ENCODE assay signal across 1 cellular context in the genomic region with DNA sequence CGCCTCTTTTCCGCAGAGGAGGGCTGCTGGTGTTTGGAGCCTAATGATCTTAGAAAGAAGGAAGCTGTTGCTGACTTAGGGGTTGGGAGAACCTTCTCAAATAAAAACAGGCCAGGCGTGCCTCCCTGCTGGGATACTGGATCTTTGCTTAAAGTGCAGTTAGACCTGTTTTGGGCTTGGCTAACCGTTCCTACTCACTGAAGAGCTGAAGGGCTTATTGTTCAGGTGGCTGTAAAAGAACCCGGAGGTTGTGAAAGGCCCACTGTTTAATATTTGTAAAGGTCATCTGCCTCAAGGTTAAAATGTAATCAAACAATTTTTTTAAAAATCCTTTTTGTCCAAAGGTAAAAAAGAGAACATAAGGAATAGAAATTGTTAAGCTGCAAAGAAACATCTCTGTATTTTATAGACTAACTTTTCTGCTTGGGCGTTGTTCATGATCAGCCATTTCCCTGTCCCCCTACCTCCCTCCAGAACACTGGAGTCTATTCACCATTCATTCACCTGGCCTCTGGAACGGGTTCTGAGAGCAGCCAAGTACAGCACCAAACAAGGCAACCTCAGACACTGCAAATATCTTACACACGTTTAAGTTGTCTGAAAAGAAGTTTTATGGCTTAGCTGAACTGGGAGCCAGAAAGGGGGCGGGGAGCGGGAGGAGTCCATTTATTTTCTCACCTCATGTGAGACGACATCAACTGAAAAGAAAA.
A peak's percentile ranks its signal among the peaks of the same experiment; 100 is the strongest.
TF ChIP-seq lines count a peak whose summit lies in the region.

No MANE protein-coding gene starts in this region.

TF ChIP-seq in HepG2, 621 proteins besides CTCF, POLR2A, EP300 and RAD21 (continued from another document and continues in another):
- TF ChIP-seq KDM5B (CRISPR knock-in tag; IDR thresholded peaks at IDR 0.05; ENCODE audit: borderline replicate concordance), result no peak
- TF ChIP-seq, protein P1, sequence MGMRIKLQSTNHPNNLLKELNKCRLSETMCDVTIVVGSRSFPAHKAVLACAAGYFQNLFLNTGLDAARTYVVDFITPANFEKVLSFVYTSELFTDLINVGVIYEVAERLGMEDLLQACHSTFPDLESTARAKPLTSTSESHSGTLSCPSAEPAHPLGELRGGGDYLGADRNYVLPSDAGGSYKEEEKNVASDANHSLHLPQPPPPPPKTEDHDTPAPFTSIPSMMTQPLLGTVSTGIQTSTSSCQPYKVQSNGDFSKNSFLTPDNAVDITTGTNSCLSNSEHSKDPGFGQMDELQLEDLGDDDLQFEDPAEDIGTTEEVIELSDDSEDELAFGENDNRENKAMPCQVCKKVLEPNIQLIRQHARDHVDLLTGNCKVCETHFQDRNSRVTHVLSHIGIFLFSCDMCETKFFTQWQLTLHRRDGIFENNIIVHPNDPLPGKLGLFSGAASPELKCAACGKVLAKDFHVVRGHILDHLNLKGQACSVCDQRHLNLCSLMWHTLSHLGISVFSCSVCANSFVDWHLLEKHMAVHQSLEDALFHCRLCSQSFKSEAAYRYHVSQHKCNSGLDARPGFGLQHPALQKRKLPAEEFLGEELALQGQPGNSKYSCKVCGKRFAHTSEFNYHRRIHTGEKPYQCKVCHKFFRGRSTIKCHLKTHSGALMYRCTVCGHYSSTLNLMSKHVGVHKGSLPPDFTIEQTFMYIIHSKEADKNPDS (CRISPR knock-in tag; IDR thresholded peaks at IDR 0.05), result no peak
- no peak for TF ChIP-seq ZNF629 (CRISPR knock-in tag; conservative IDR thresholded peaks at IDR 0.05)
- TF ChIP-seq ZNF292 (CRISPR knock-in tag; IDR thresholded peaks at IDR 0.05; ENCODE audit: borderline replicate concordance, low read depth), result peak; percentile 43; the same call in 1 of the 2 replicates
- no peak for TF ChIP-seq MEF2D (CRISPR knock-in tag; IDR thresholded peaks at IDR 0.05)
- TF ChIP-seq JDP2 (CRISPR knock-in tag; IDR thresholded peaks at IDR 0.05; ENCODE audit: borderline replicate concordance), result no peak
- TF ChIP-seq ZNF343 (CRISPR knock-in tag; IDR thresholded peaks at IDR 0.05), result no peak
- TF ChIP-seq ATAD3A (CRISPR knock-in tag; IDR thresholded peaks at IDR 0.05), result no peak
- no peak for TF ChIP-seq SNAPC2 (CRISPR knock-in tag; IDR thresholded peaks at IDR 0.05)
- TF ChIP-seq HNF1B (CRISPR knock-in tag; IDR thresholded peaks at IDR 0.05), result no peak
- TF ChIP-seq SNRNP70 (IDR thresholded peaks at IDR 0.05; ENCODE audit: low read depth, low read length), result no peak
- TF ChIP-seq ZNF761 (CRISPR knock-in tag; conservative IDR thresholded peaks at IDR 0.05), result no peak
- no peak for TF ChIP-seq ZFAT (CRISPR knock-in tag; conservative IDR thresholded peaks at IDR 0.05)
- TF ChIP-seq, protein P2, sequence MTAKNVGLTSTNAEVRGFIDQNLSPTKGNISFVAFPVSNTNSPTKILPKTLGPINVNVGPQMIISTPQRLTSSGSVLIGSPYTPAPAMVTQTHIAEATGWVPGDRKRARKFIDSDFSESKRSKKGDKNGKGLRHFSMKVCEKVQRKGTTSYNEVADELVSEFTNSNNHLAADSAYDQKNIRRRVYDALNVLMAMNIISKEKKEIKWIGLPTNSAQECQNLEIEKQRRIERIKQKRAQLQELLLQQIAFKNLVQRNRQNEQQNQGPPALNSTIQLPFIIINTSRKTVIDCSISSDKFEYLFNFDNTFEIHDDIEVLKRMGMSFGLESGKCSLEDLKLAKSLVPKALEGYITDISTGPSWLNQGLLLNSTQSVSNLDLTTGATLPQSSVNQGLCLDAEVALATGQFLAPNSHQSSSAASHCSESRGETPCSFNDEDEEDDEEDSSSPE (CRISPR knock-in tag; IDR thresholded peaks at IDR 0.05), result no peak
- TF ChIP-seq, protein P3, sequence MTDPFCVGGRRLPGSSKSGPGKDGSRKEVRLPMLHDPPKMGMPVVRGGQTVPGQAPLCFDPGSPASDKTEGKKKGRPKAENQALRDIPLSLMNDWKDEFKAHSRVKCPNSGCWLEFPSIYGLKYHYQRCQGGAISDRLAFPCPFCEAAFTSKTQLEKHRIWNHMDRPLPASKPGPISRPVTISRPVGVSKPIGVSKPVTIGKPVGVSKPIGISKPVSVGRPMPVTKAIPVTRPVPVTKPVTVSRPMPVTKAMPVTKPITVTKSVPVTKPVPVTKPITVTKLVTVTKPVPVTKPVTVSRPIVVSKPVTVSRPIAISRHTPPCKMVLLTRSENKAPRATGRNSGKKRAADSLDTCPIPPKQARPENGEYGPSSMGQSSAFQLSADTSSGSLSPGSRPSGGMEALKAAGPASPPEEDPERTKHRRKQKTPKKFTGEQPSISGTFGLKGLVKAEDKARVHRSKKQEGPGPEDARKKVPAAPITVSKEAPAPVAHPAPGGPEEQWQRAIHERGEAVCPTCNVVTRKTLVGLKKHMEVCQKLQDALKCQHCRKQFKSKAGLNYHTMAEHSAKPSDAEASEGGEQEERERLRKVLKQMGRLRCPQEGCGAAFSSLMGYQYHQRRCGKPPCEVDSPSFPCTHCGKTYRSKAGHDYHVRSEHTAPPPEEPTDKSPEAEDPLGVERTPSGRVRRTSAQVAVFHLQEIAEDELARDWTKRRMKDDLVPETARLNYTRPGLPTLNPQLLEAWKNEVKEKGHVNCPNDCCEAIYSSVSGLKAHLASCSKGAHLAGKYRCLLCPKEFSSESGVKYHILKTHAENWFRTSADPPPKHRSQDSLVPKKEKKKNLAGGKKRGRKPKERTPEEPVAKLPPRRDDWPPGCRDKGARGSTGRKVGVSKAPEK (CRISPR knock-in tag; IDR thresholded peaks at IDR 0.05; ENCODE audit: borderline replicate concordance), result no peak
- no peak for TF ChIP-seq JUNB (CRISPR knock-in tag; IDR thresholded peaks at IDR 0.05; ENCODE audit: borderline replicate concordance)
- TF ChIP-seq, protein P4, sequence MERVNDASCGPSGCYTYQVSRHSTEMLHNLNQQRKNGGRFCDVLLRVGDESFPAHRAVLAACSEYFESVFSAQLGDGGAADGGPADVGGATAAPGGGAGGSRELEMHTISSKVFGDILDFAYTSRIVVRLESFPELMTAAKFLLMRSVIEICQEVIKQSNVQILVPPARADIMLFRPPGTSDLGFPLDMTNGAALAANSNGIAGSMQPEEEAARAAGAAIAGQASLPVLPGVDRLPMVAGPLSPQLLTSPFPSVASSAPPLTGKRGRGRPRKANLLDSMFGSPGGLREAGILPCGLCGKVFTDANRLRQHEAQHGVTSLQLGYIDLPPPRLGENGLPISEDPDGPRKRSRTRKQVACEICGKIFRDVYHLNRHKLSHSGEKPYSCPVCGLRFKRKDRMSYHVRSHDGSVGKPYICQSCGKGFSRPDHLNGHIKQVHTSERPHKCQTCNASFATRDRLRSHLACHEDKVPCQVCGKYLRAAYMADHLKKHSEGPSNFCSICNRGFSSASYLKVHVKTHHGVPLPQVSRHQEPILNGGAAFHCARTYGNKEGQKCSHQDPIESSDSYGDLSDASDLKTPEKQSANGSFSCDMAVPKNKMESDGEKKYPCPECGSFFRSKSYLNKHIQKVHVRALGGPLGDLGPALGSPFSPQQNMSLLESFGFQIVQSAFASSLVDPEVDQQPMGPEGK (CRISPR knock-in tag; IDR thresholded peaks at IDR 0.05), result no peak; the same call in none of the 2 replicates
- TF ChIP-seq PHF5A (CRISPR knock-in tag; IDR thresholded peaks at IDR 0.05; ENCODE audit: low read depth, unreplicated experiment), result no peak
- TF ChIP-seq ZNF772 (CRISPR knock-in tag; IDR thresholded peaks at IDR 0.05), result no peak
- no peak for TF ChIP-seq CHD4 (IDR thresholded peaks at IDR 0.05; ENCODE audit: borderline replicate concordance, low read length)
- TF ChIP-seq KLF6 (CRISPR knock-in tag; IDR thresholded peaks at IDR 0.05), result no peak
- no peak for TF ChIP-seq PRPF4 (IDR thresholded peaks at IDR 0.05; ENCODE audit: low read depth, low read length, poor library complexity, severe bottlenecking)
- no peak for TF ChIP-seq ZNF414 (CRISPR knock-in tag; IDR thresholded peaks at IDR 0.05)
- TF ChIP-seq, protein P5, sequence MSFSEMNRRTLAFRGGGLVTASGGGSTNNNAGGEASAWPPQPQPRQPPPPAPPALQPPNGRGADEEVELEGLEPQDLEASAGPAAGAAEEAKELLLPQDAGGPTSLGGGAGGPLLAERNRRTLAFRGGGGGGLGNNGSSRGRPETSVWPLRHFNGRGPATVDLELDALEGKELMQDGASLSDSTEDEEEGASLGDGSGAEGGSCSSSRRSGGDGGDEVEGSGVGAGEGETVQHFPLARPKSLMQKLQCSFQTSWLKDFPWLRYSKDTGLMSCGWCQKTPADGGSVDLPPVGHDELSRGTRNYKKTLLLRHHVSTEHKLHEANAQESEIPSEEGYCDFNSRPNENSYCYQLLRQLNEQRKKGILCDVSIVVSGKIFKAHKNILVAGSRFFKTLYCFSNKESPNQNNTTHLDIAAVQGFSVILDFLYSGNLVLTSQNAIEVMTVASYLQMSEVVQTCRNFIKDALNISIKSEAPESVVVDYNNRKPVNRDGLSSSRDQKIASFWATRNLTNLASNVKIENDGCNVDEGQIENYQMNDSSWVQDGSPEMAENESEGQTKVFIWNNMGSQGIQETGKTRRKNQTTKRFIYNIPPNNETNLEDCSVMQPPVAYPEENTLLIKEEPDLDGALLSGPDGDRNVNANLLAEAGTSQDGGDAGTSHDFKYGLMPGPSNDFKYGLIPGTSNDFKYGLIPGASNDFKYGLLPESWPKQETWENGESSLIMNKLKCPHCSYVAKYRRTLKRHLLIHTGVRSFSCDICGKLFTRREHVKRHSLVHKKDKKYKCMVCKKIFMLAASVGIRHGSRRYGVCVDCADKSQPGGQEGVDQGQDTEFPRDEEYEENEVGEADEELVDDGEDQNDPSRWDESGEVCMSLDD (CRISPR knock-in tag; IDR thresholded peaks at IDR 0.05; ENCODE audit: borderline replicate concordance), result peak; percentile 65; the same call in 1 of the 2 replicates
- no peak for TF ChIP-seq ZNF251 (CRISPR knock-in tag; IDR thresholded peaks at IDR 0.05)
- TF ChIP-seq KDM6A (CRISPR knock-in tag; IDR thresholded peaks at IDR 0.05; ENCODE audit: low read depth), result peak; percentile 6; the same call in 1 of the 2 replicates
- TF ChIP-seq EED (CRISPR knock-in tag; IDR thresholded peaks at IDR 0.05), result no peak
- TF ChIP-seq, protein P6, sequence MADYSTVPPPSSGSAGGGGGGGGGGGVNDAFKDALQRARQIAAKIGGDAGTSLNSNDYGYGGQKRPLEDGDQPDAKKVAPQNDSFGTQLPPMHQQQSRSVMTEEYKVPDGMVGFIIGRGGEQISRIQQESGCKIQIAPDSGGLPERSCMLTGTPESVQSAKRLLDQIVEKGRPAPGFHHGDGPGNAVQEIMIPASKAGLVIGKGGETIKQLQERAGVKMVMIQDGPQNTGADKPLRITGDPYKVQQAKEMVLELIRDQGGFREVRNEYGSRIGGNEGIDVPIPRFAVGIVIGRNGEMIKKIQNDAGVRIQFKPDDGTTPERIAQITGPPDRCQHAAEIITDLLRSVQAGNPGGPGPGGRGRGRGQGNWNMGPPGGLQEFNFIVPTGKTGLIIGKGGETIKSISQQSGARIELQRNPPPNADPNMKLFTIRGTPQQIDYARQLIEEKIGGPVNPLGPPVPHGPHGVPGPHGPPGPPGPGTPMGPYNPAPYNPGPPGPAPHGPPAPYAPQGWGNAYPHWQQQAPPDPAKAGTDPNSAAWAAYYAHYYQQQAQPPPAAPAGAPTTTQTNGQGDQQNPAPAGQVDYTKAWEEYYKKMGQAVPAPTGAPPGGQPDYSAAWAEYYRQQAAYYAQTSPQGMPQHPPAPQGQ (CRISPR knock-in tag; IDR thresholded peaks at IDR 0.05; ENCODE audit: borderline replicate concordance), result no peak
- no peak for TF ChIP-seq NFKBIZ (CRISPR knock-in tag; IDR thresholded peaks at IDR 0.05)
- TF ChIP-seq THYN1 (CRISPR knock-in tag; IDR thresholded peaks at IDR 0.05; ENCODE audit: borderline replicate concordance, low read depth), result no peak
- no peak for TF ChIP-seq ZFP82 (CRISPR knock-in tag; IDR thresholded peaks at IDR 0.05; ENCODE audit: borderline replicate concordance)
- TF ChIP-seq FIP1L1 (IDR thresholded peaks at IDR 0.05; ENCODE audit: borderline replicate concordance, insufficient read depth, low read depth, low read length), result no peak
- TF ChIP-seq SIX4 (CRISPR knock-in tag; IDR thresholded peaks at IDR 0.05), result no peak
- TF ChIP-seq MAF1 (CRISPR knock-in tag; IDR thresholded peaks at IDR 0.05; ENCODE audit: borderline replicate concordance), result no peak
- TF ChIP-seq ZNF558 (CRISPR knock-in tag; IDR thresholded peaks at IDR 0.05; ENCODE audit: borderline replicate concordance), result no peak
- TF ChIP-seq ZKSCAN8 (CRISPR knock-in tag; IDR thresholded peaks at IDR 0.05; ENCODE audit: borderline replicate concordance), result peak; percentile 46; the same call in 1 of the 2 replicates
- TF ChIP-seq, protein P7, sequence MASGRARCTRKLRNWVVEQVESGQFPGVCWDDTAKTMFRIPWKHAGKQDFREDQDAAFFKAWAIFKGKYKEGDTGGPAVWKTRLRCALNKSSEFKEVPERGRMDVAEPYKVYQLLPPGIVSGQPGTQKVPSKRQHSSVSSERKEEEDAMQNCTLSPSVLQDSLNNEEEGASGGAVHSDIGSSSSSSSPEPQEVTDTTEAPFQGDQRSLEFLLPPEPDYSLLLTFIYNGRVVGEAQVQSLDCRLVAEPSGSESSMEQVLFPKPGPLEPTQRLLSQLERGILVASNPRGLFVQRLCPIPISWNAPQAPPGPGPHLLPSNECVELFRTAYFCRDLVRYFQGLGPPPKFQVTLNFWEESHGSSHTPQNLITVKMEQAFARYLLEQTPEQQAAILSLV (CRISPR knock-in tag; IDR thresholded peaks at IDR 0.05; ENCODE audit: borderline replicate concordance), result no peak
- no peak for TF ChIP-seq NFKB2 (CRISPR knock-in tag; IDR thresholded peaks at IDR 0.05; ENCODE audit: borderline replicate concordance)
- no peak for TF ChIP-seq PHF8 (CRISPR knock-in tag; IDR thresholded peaks at IDR 0.05)
- no peak for TF ChIP-seq SAFB2 (CRISPR knock-in tag; IDR thresholded peaks at IDR 0.05; ENCODE audit: borderline replicate concordance, low read depth)
- TF ChIP-seq ZNF672 (CRISPR knock-in tag; IDR thresholded peaks at IDR 0.05), result no peak
- no peak for TF ChIP-seq IRF2 (CRISPR knock-in tag; IDR thresholded peaks at IDR 0.05)
- TF ChIP-seq RFX5 (IDR thresholded peaks at IDR 0.05; ENCODE audit: low read depth, low read length), result no peak
- no peak for TF ChIP-seq RBM22 (optimal IDR thresholded peaks at IDR 0.05; ENCODE audit: low read length)
- peak; percentile 62 for TF ChIP-seq HNF4A (CRISPR knock-in tag; IDR thresholded peaks at IDR 0.05)
- TF ChIP-seq KDM4B (CRISPR knock-in tag; IDR thresholded peaks at IDR 0.05), result no peak
